In the genomic region with DNA sequence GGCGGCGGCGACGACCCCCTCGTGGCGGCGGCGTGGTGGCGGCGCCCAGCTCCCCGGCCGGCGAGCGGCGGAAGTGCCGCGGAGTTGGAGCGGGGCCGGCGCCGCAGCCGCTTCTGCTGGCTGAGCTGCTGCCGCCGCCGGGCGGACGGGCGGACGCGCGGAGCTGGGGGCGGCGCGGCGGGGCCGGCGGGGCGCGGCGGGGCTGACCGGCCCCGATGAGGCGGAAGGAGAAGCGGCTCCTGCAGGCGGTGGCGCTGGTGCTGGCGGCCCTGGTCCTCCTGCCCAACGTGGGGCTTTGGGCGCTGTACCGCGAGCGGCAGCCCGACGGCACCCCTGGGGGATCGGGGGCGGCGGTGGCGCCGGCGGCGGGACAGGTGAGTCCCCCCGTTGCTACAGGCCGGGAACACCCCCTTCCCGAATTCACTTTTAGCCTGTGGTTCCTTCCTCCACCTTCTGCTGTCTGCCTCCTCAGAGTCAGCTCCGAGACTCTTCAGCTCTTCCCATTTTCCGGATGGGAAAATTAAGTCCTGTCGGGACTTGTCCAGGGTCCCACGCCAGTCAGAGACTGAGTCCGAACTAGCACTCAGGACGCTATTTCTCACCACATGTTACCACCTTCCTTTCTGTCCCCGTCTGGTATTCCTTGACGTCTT, we compare ENCODE assay signal across 8 cellular contexts. TPM values are rescaled to one million over a fixed set of nuclear protein-coding genes. Genes with fewer than 3 reads are reported as not detected.
A peak's percentile ranks its signal among the peaks of the same experiment; 100 is the strongest.
DNase-seq lines count a peak whose midpoint lies in the region; ATAC-seq and TF ChIP-seq lines count a peak whose summit lies in the region.

A gene with protein sequence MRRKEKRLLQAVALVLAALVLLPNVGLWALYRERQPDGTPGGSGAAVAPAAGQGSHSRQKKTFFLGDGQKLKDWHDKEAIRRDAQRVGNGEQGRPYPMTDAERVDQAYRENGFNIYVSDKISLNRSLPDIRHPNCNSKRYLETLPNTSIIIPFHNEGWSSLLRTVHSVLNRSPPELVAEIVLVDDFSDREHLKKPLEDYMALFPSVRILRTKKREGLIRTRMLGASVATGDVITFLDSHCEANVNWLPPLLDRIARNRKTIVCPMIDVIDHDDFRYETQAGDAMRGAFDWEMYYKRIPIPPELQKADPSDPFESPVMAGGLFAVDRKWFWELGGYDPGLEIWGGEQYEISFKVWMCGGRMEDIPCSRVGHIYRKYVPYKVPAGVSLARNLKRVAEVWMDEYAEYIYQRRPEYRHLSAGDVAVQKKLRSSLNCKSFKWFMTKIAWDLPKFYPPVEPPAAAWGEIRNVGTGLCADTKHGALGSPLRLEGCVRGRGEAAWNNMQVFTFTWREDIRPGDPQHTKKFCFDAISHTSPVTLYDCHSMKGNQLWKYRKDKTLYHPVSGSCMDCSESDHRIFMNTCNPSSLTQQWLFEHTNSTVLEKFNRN (plus strand): TSS at position 82 of the 653 bp plus-strand sequence. CDS start 134 bp downstream, at position 216.

- H3K79me2 ChIP-seq in fibroblast of lung (ENCODE audit: control insufficient read depth, insufficient read depth, low read length): peaks cover 4% of the 10 kb centered on the region

- H3K4me2 ChIP-seq in fibroblast of lung (ENCODE audit: extremely low read depth, insufficient read depth, low read length): peak within 1 kb of the TSS; percentile 92

- 1% methylated on average over 28 of the region's 72 CpGs for WGBS in suprapubic skin

- no peak for TF ChIP-seq EP300 in suprapubic skin (IDR thresholded peaks at IDR 0.05)

- H2AFZ ChIP-seq in fibroblast of lung (ENCODE audit: low read length): peak within 1 kb of the TSS; percentile 87

- peak in 1 of 2 donors; percentile 49 for TF ChIP-seq POLR2A in suprapubic skin (IDR thresholded peaks at IDR 0.05)

- no peak for TF ChIP-seq CTCF in fibroblast of lung (conservative IDR thresholded peaks at IDR 0.05 in 1 of 2, IDR thresholded peaks at IDR 0.05 in 1 of 2; ENCODE audit: low read depth in 1 of 2, low read length in 2 of 2)
- TF ChIP-seq CTCF in suprapubic skin (IDR thresholded peaks at IDR 0.05): no peak

- H3K4me3 ChIP-seq in fibroblast of lung (replicated peaks in 1 of 4; ENCODE audit: control extremely low read depth in 1 of 4, insufficient read depth in 1 of 4, low read depth in 3 of 4, low read length in 4 of 4): peak within 1 kb of the TSS; percentile 76 to 90 (median 82)
- H3K4me3 ChIP-seq in muscle layer of duodenum (ENCODE audit: low read depth in 1 of 2, low read length in 2 of 2): peak within 1 kb of the TSS; percentile 85 to 86
- peak within 1 kb of the TSS; percentile 88 for H3K4me3 ChIP-seq in suprapubic skin

- H4K20me1 ChIP-seq in fibroblast of lung (ENCODE audit: control insufficient read depth, extremely low read depth, insufficient read depth, low read length): no peaks in the 10 kb centered on the region

- ATAC-seq in GM18502 (IDR thresholded peaks at IDR 0.05; ENCODE audit: poor library complexity, unreplicated experiment) (peak; percentile 80), HG02840 (IDR thresholded peaks at IDR 0.05; ENCODE audit: low FRiP score, unreplicated experiment) (peak; percentile 64)

- H3K4me1 ChIP-seq in fibroblast of lung (ENCODE audit: control insufficient read depth, extremely low read depth, insufficient read depth, low read length) (peaks cover 3% of the 10 kb centered on the region), muscle layer of duodenum (ENCODE audit: control insufficient read depth in 1 of 2, insufficient read depth in 2 of 2, low read length in 2 of 2) (peaks cover 9 to 33% of the 10 kb centered on the region in 2 donors), suprapubic skin (peaks cover 50% of the 10 kb centered on the region)

- H3K36me3 ChIP-seq in fibroblast of lung (ENCODE audit: control insufficient read depth, insufficient read depth, low read length) (no peaks in the 10 kb centered on the region), muscle layer of duodenum (ENCODE audit: control insufficient read depth in 1 of 2, insufficient read depth in 2 of 2, low read length in 2 of 2) (no peaks in the 10 kb centered on the region), suprapubic skin (no peaks in the 10 kb centered on the region)

- DNase-seq in Ammon's horn (ENCODE audit: low spot score) (peak; percentile 74), NCI-H345 (lab: John Stamatoyannopoulos, UW) (peak; percentile 72), activated T-cell treated with anti-CD3 and anti-CD28 coated beads for 48 hours (ENCODE audit: low read depth) (peak; percentile 58), fibroblast of lung (ENCODE audit: low read depth in 2 of 2) (peak; percentile 67 to 71), suprapubic skin (ENCODE audit: low spot score in 2 of 2) (no peak)

- H3K27ac ChIP-seq in fibroblast of lung (ENCODE audit: insufficient read depth, low read length): peak within 1 kb of the TSS; percentile 11
- peak within 1 kb of the TSS; percentile 48 for H3K27ac ChIP-seq in muscle layer of duodenum (ENCODE audit: low read length)
- peak within 1 kb of the TSS; percentile 55 for H3K27ac ChIP-seq in suprapubic skin

- H3K9ac ChIP-seq in fibroblast of lung (ENCODE audit: insufficient read depth, low read length): peak within 1 kb of the TSS; percentile 77

- no peaks in the 10 kb centered on the region for H3K9me3 ChIP-seq in fibroblast of lung (ENCODE audit: control insufficient read depth, insufficient read depth, low read depth, low read length)
- no peaks in the 10 kb centered on the region for H3K9me3 ChIP-seq in muscle layer of duodenum (ENCODE audit: control insufficient read depth in 1 of 2, low read length in 2 of 2)
- H3K9me3 ChIP-seq in suprapubic skin: no peaks in the 10 kb centered on the region

- H3K27me3 ChIP-seq in fibroblast of lung (ENCODE audit: control insufficient read depth, insufficient read depth, low read length): no peaks in the 10 kb centered on the region
- no peaks in the 10 kb centered on the region for H3K27me3 ChIP-seq in muscle layer of duodenum (ENCODE audit: low read depth, low read length)
- H3K27me3 ChIP-seq in suprapubic skin: no peaks in the 10 kb centered on the region

RNA-seq across cellular contexts. Expression of the gene that starts here (rescaled TPM):
- total RNA-seq in fibroblast of lung: 16.2 and 18.3 TPM in 2 replicates
- 35.8 and 48.5 TPM in 2 replicates for polyA plus RNA-seq in fibroblast of lung
- 37.1 and 37.9 TPM in 2 replicates for polyA plus RNA-seq in fibroblast of lung (2012)
- polyA minus RNA-seq in fibroblast of lung (ENCODE audit: low replicate concordance): 51.9 and 108 TPM in 2 replicates
- 10 to 100 TPM; 11.6 to 16.3 (median 14.8) TPM for total RNA-seq in suprapubic skin

Comparison
In these comparisons a context has a peak if more than half of its experiments do, and no peak if none do; other contexts are left out.
1. DNase-seq: peak in Ammon's horn (single experiment), NCI-H345 (single experiment), activated T-cell treated with anti-CD3 and anti-CD28 coated beads for 48 hours (single experiment) and fibroblast of lung (2 of 2); none in suprapubic skin (0 of 2).
2. Peak in every context shown above with its lines, with median percentiles within 50 percentile points of each other: H3K27ac ChIP-seq and H3K4me3 ChIP-seq.